ENCODE assay signal across 6 cellular contexts in genomic region chr17:4858880-4859260, GRCh38. TPM values are rescaled to one million over a fixed set of nuclear protein-coding genes. Genes with fewer than 3 reads are reported as not detected.
DNase-seq lines count a peak whose midpoint lies in the region; ATAC-seq and TF ChIP-seq lines count a peak whose summit lies in the region.

No MANE protein-coding gene starts in this region.

- H3K27ac ChIP-seq in RWPE2 (ENCODE audit: poor library complexity, severe bottlenecking): peak overlapping the region; percentile 95
- peak overlapping the region; percentile 69 for H3K27ac ChIP-seq in subcutaneous abdominal adipose tissue (ENCODE audit: low read depth, low read length)

- TF ChIP-seq CTCF in RWPE2 (IDR thresholded peaks at IDR 0.05; ENCODE audit: poor library complexity, severe bottlenecking): no peak

- peak; percentile 94 for DNase-seq in RWPE2 (ENCODE audit: low spot score)
- peak; percentile 67 for DNase-seq in left cardiac atrium
- no peak for DNase-seq in SKM-1 treated with dmso at 0.1 percent for 144 hours (lab: John Stamatoyannopoulos, UW; ENCODE audit: unreplicated experiment)

- H3K36me3 ChIP-seq in RWPE2 (ENCODE audit: low read depth): peaks cover 41% of the 10 kb centered on the region
- H3K36me3 ChIP-seq in subcutaneous abdominal adipose tissue (ENCODE audit: control insufficient read depth in 5 of 5, insufficient read depth in 5 of 5, low read length in 5 of 5): peaks cover 0 to 15% (median 7%) of the 10 kb centered on the region in 5 donors

- H3K27me3 ChIP-seq in RWPE2 (ENCODE audit: insufficient read depth, poor library complexity, severe bottlenecking): no peaks in the 10 kb centered on the region
- H3K27me3 ChIP-seq in subcutaneous abdominal adipose tissue (ENCODE audit: control insufficient read depth in 5 of 5, insufficient read depth in 4 of 5, low read length in 5 of 5): no peaks in the 10 kb centered on the region

- H3K9me3 ChIP-seq in RWPE2 (ENCODE audit: severe bottlenecking) (no peaks in the 10 kb centered on the region), subcutaneous abdominal adipose tissue (ENCODE audit: control insufficient read depth in 5 of 5, low read length in 5 of 5) (no peaks in the 10 kb centered on the region)

- peaks cover 52% of the 10 kb centered on the region for H3K4me1 ChIP-seq in RWPE2 (ENCODE audit: insufficient read depth, poor library complexity, severe bottlenecking)
- H3K4me1 ChIP-seq in subcutaneous abdominal adipose tissue (ENCODE audit: control insufficient read depth in 5 of 5, insufficient read depth in 5 of 5, low read length in 5 of 5): peaks cover 7 to 53% (median 21%) of the 10 kb centered on the region in 5 donors

- ATAC-seq in RWPE2 (ENCODE audit: low read depth) (peak; percentile 85), left cardiac atrium (peak; percentile 60 to 76), HG03342 (IDR thresholded peaks at IDR 0.05; ENCODE audit: unreplicated experiment) (no peak), HG03139 (IDR thresholded peaks at IDR 0.05; ENCODE audit: unreplicated experiment) (no peak)

- intact Hi-C loops in left cardiac atrium (cut with DNase I): no loop called here

- H3K4me3 ChIP-seq in RWPE2 (ENCODE audit: severe bottlenecking) (peak overlapping the region; percentile 27), subcutaneous abdominal adipose tissue (ENCODE audit: low read depth in 1 of 5, low read length in 5 of 5) (peak overlapping the region in 3 of 5 donors; percentile 36 to 51 (median 45))

- peak overlapping the region in 3 of 5 donors; percentile 41 to 71 (median 62) for H3K9ac ChIP-seq in subcutaneous abdominal adipose tissue (ENCODE audit: low read length in 5 of 5)

RNA-seq across cellular contexts. Expression of gene MINK1, which starts 25.7 kb away (rescaled TPM):
- 10 to 100 TPM; 40.1 to 42.2 TPM for total RNA-seq in left cardiac atrium

RNA-seq across cellular contexts. Expression of gene C17orf107, which starts 40.5 kb away (rescaled TPM):
- 1 to 10 TPM; 1.3 to 2.3 TPM for total RNA-seq in left cardiac atrium

RNA-seq across cellular contexts. Expression of gene CHRNE, which starts 44.0 kb away (rescaled TPM):
- 100 to 1,000 TPM in 1 of 2 donors, 10 to 100 TPM in 1; 36.8 to 118 TPM for total RNA-seq in left cardiac atrium

RNA-seq across cellular contexts. Expression of gene PLD2, which starts 51.9 kb away (rescaled TPM):
- 10 to 100 TPM; 14.7 to 14.9 TPM for total RNA-seq in left cardiac atrium

Comparison
In these comparisons a context has a peak if more than half of its experiments do, and no peak if none do; other contexts are left out.
1. ATAC-seq: peak in RWPE2 (single experiment) and left cardiac atrium (2 of 2); none in HG03342 (single experiment) and HG03139 (single experiment).